7 cellular contexts compared by ENCODE assay signal in genomic region chr6:84929212-84929611, GRCh38.
"Had no signal": no experiment of that assay in that cellular context is flagged by ENCODE, and none has a peak within 500 bp of the region (broad histone marks: within the 10 kb centered on the region; RNA-seq: fewer than 3 reads in every experiment).

No MANE protein-coding gene starts in this region.

- DNase-seq: GDM1, GF-D8 had no signal

- H3K4me3 ChIP-seq: GM12878 had no signal

- ATAC-seq: GM12878 had no signal

- FAIRE-seq: GM12878, GM12891, GM12892, GM18507, GM19239 had no signal
